In genomic region chr4:89469512-89469911, GRCh38 we compare ENCODE assay signal across 11 cellular contexts.
DNase-seq lines count a peak whose midpoint lies in the region; ATAC-seq and TF ChIP-seq lines count a peak whose summit lies in the region.
"Had no signal": no experiment of that assay in that cellular context is flagged by ENCODE, and none has a peak within 500 bp of the region (broad histone marks: within the 10 kb centered on the region; RNA-seq: fewer than 3 reads in every experiment).

No MANE protein-coding gene starts in this region.

- intact Hi-C loops in MCF 10A (cut with micrococcal nuclease): no loop called here
- intact Hi-C loops in breast epithelium (cut with DNase I; ENCODE audit: low total_unique reads): no loop called here

- POLR2A ChIA-PET in MCF 10A (lab: Yijun Ruan, JAX): interaction anchor here (0.6 to 1.5 kb wide), 6 partner anchors 10 to 230 kb away, joined by 3 to 7 read pairs (median 4); no protein-coding TSS in a partner anchor

- H3K9me3 ChIP-seq in breast epithelium (no peaks in the 10 kb centered on the region), Loucy (ENCODE audit: insufficient read depth, low read depth, low read length) (no peaks in the 10 kb centered on the region), BE2C (no peaks in the 10 kb centered on the region)

- H3K4me1 ChIP-seq in breast epithelium: no peaks in the 10 kb centered on the region
- H3K4me1 ChIP-seq in Loucy (ENCODE audit: insufficient read depth, low read length, poor library complexity, severe bottlenecking): no peaks in the 10 kb centered on the region
- no peaks in the 10 kb centered on the region for H3K4me1 ChIP-seq in BE2C

- H4K20me1 ChIP-seq in Loucy (ENCODE audit: insufficient read depth, low read length, poor library complexity, severe bottlenecking): no peaks in the 10 kb centered on the region

- H3K79me2 ChIP-seq in Loucy (ENCODE audit: insufficient read depth, low read length): no peaks in the 10 kb centered on the region

- H3K27me3 ChIP-seq in breast epithelium: no peaks in the 10 kb centered on the region
- H3K27me3 ChIP-seq in Loucy (ENCODE audit: insufficient read depth, low read length, poor library complexity, severe bottlenecking): no peaks in the 10 kb centered on the region
- H3K27me3 ChIP-seq in BE2C: no peaks in the 10 kb centered on the region

- DNase-seq in MCF 10A (ENCODE audit: unreplicated experiment) (no peak), breast epithelium (ENCODE audit: low spot score in 2 of 2) (no peak), choroid plexus epithelial cell (ENCODE audit: low read depth) (peak; percentile 12), HuH-7.5 (ENCODE audit: low spot score) (no peak), BE2C (no peak), AG08396 (ENCODE audit: low spot score) (no peak)
- DNase-seq: activated CD4-positive, CD25-positive, alpha-beta regulatory T cell treated with anti-CD3 and anti-CD28 coated beads, Interleukin-2, amount 50 U/mL, for 72 hours; NCI-H774; occipital lobe had no signal

- H3K9ac ChIP-seq in Loucy (ENCODE audit: low read depth, low read length, poor library complexity, severe bottlenecking): no peak overlapping the region

- no peaks in the 10 kb centered on the region for H3K9me3 Mint-ChIP-seq in MCF 10A (ENCODE audit: unreplicated experiment)

- H3K36me3 Mint-ChIP-seq in MCF 10A (ENCODE audit: insufficient read depth, unreplicated experiment): peaks cover 7% of the 10 kb centered on the region

- no peaks in the 10 kb centered on the region for H3K9me2 ChIP-seq in Loucy (replicated peaks; ENCODE audit: low read depth, low read length)

- peak overlapping the region; percentile 95 for H3K27ac Mint-ChIP-seq in MCF 10A (ENCODE audit: low read depth, unreplicated experiment)

- no peaks in the 10 kb centered on the region for H3K36me3 ChIP-seq in breast epithelium
- H3K36me3 ChIP-seq in Loucy (ENCODE audit: insufficient read depth, low read length): no peaks in the 10 kb centered on the region
- no peaks in the 10 kb centered on the region for H3K36me3 ChIP-seq in BE2C

- no peak for ATAC-seq in HG03045 (IDR thresholded peaks at IDR 0.05; ENCODE audit: unreplicated experiment)

- TSS peak; percentile 97 for BruUV-seq in MCF 10A (replicated peaks; lab: Mats Ljungman, UMichigan)

- H3K27ac ChIP-seq in breast epithelium: no peak overlapping the region

- H3K4me2 ChIP-seq in Loucy (ENCODE audit: low read depth, low read length, poor library complexity, severe bottlenecking): no peak overlapping the region

- no peaks in the 10 kb centered on the region for H3F3A ChIP-seq in Loucy (ENCODE audit: low read depth)

- no peaks in the 10 kb centered on the region for H3K27me3 Mint-ChIP-seq in MCF 10A (ENCODE audit: insufficient read depth, unreplicated experiment)

- H3K4me3 ChIP-seq in breast epithelium: no peak overlapping the region
- no peak overlapping the region for H3K4me3 ChIP-seq in Loucy (ENCODE audit: low read length, poor library complexity, severe bottlenecking)
- H3K4me3 ChIP-seq in choroid plexus epithelial cell (ENCODE audit: low read depth, low read length): peak overlapping the region; percentile 28
- H3K4me3 ChIP-seq in BE2C (ENCODE audit: low read depth, low read length): no peak overlapping the region

- H3K4me3 Mint-ChIP-seq in MCF 10A (ENCODE audit: unreplicated experiment): peak overlapping the region; percentile 59

- no peak for TF ChIP-seq CTCF in MCF 10A (IDR thresholded peaks at IDR 0.05; ENCODE audit: unreplicated experiment)
- TF ChIP-seq CTCF in breast epithelium (IDR thresholded peaks at IDR 0.05): no peak
- no peak for TF ChIP-seq CTCF in Loucy (conservative IDR thresholded peaks at IDR 0.05; ENCODE audit: low read length)
- no peak for TF ChIP-seq CTCF in choroid plexus epithelial cell (conservative IDR thresholded peaks at IDR 0.05; ENCODE audit: low read depth, low read length)
- TF ChIP-seq CTCF in BE2C (IDR thresholded peaks at IDR 0.05; ENCODE audit: low read depth, low read length): no peak

- H3K4me1 Mint-ChIP-seq in MCF 10A (ENCODE audit: insufficient read depth, unreplicated experiment): peaks cover 27% of the 10 kb centered on the region

- CTCF ChIA-PET in MCF 10A (lab: Yijun Ruan, JAX): interaction anchor here (0.7 to 2.2 kb wide), 5 partner anchors 9 to 264 kb away, joined by 3 to 9 read pairs (median 4); no protein-coding TSS in a partner anchor

- TF ChIP-seq POLR2A in breast epithelium (IDR thresholded peaks at IDR 0.05): no peak

- 0 out of 2 replicates have a peak overlapping the region, but pooled peaks have one; percentile 37 for H2AFZ ChIP-seq in Loucy (ENCODE audit: low read length)
